In the genomic region with DNA sequence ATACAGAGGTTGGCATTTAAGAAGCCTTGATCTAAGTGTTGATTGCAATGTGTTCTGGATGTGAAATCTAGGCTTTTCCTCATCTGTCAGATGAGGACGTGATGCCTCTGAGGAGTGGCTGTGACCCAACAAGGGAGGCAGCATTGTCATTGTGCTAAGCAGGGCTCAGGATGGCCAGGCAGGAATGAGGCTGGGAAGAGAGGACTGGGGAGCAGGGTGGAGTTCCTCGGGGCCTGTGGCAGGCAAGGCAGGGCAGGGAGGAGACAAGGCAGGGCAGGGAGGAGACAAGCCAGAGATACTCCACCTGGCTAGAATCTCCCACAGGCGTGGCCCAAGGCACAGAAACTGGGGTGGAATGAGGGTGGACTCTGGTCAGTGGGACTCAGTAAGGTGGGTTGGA, we compare ENCODE assay signal across 14 cellular contexts.
DNase-seq lines count a peak whose midpoint lies in the region; ATAC-seq lines count a peak whose summit lies in the region.
"Had no signal": no experiment of that assay in that cellular context is flagged by ENCODE, and none has a peak within 500 bp of the region (broad histone marks: within the 10 kb centered on the region; RNA-seq: fewer than 3 reads in every experiment).

No MANE protein-coding gene starts in this region.

- no peaks in the 10 kb centered on the region for H3K9me3 Mint-ChIP-seq in activated CD4-positive, alpha-beta T cell treated with anti-CD3 and anti-CD28 coated beads, Interleukin-2, amount 10 ng/mL, durations not matched to agents 24 days and 14 days

- no peaks in the 10 kb centered on the region for H3K4me1 Mint-ChIP-seq in activated CD4-positive, alpha-beta T cell treated with anti-CD3 and anti-CD28 coated beads, Interleukin-2, amount 10 ng/mL, durations not matched to agents 24 days and 14 days
- H3K4me1 Mint-ChIP-seq: CD14-positive monocyte; CD4-positive, alpha-beta memory T cell had no signal

- ATAC-seq in esophagus mucosa (peak; percentile 68), HG02623 (IDR thresholded peaks at IDR 0.05; ENCODE audit: unreplicated experiment) (no peak)

- no peaks in the 10 kb centered on the region for H3K36me3 Mint-ChIP-seq in activated CD4-positive, alpha-beta T cell treated with anti-CD3 and anti-CD28 coated beads, Interleukin-2, amount 10 ng/mL, durations not matched to agents 24 days and 14 days (ENCODE audit: low read depth)
- H3K36me3 Mint-ChIP-seq: CD14-positive monocyte; CD4-positive, alpha-beta memory T cell had no signal

- peak; percentile 39 for DNase-seq in activated CD4-positive, alpha-beta T cell treated with anti-CD3 and anti-CD28 coated beads, Interleukin-2, amount 10 ng/mL, durations not matched to agents 24 days and 14 days
- no peak for DNase-seq in activated CD4-positive, alpha-beta T cell treated with anti-CD3 and anti-CD28 coated beads, Interleukin-2, amount 50 U/mL, for 4 hours
- DNase-seq in posterior vena cava (ENCODE audit: low spot score) (peak; percentile 48), GF-D8 (lab: John Stamatoyannopoulos, UW) (no peak), NCI-H1694 (lab: John Stamatoyannopoulos, UW) (no peak)
- DNase-seq: 8988T; CD4-positive, alpha-beta memory T cell; DMS153; DND-41; EL; GM23248 had no signal

- H3K4me3 Mint-ChIP-seq in activated CD4-positive, alpha-beta T cell treated with anti-CD3 and anti-CD28 coated beads, Interleukin-2, amount 10 ng/mL, durations not matched to agents 24 days and 14 days, result no peak overlapping the region
- H3K4me3 Mint-ChIP-seq: CD14-positive monocyte; CD4-positive, alpha-beta memory T cell had no signal

- intact Hi-C loops in activated CD4-positive, alpha-beta T cell treated with anti-CD3 and anti-CD28 coated beads, Interleukin-2, amount 10 ng/mL, durations not matched to agents 24 days and 14 days (cut with micrococcal nuclease), result no loop called here
- intact Hi-C loops in posterior vena cava (cut with DNase I), result no loop called here

- H3K27me3 Mint-ChIP-seq in activated CD4-positive, alpha-beta T cell treated with anti-CD3 and anti-CD28 coated beads, Interleukin-2, amount 10 ng/mL, durations not matched to agents 24 days and 14 days, result peaks cover 2% of the 10 kb centered on the region

- H3K27ac Mint-ChIP-seq in activated CD4-positive, alpha-beta T cell treated with anti-CD3 and anti-CD28 coated beads, Interleukin-2, amount 10 ng/mL, durations not matched to agents 24 days and 14 days, result no peak overlapping the region
- H3K27ac Mint-ChIP-seq: CD14-positive monocyte had no signal

Comparison
In these comparisons a context has a peak if more than half of its experiments do, and no peak if none do; other contexts are left out.
1. DNase-seq: peak in activated CD4-positive, alpha-beta T cell treated with anti-CD3 and anti-CD28 coated beads, Interleukin-2, amount 10 ng/mL, durations not matched to agents 24 days and 14 days (single experiment) and posterior vena cava (single experiment); none in activated CD4-positive, alpha-beta T cell treated with anti-CD3 and anti-CD28 coated beads, Interleukin-2, amount 50 U/mL, for 4 hours (0 of 2), GF-D8 (single experiment) and NCI-H1694 (single experiment).